ENCODE assay signal across 24 cellular contexts in genomic region chr9:137015976-137016375, GRCh38.
"Had no signal": no experiment of that assay in that cellular context is flagged by ENCODE, and none has a peak within 500 bp of the region (broad histone marks: within the 10 kb centered on the region; RNA-seq: fewer than 3 reads in every experiment).

No MANE protein-coding gene starts in this region.

- H3K9me3 ChIP-seq: stomach, suprapubic skin, testis, thoracic aorta, thyroid gland, tibial artery, tibial nerve, transverse colon, upper lobe of left lung, upper lobe of right lung, uterus, vagina had no signal

- H3K4me1 ChIP-seq: stomach, suprapubic skin, testis, thyroid gland, tibial artery, transverse colon, upper lobe of left lung, upper lobe of right lung, uterus, vagina had no signal

- H3K36me3 ChIP-seq: transverse colon, uterus had no signal

- H3K4me3 ChIP-seq: stomach, suprapubic skin, testis, thoracic aorta, thyroid gland, tibial artery, tibial nerve, transverse colon, upper lobe of left lung, upper lobe of right lung, uterus, vagina had no signal

- DNase-seq: stimulated activated CD4-positive, alpha-beta T cell treated with anti-CD3 and anti-CD28 coated beads, Interleukin-2, amount 100 ng/mL, for 48 hours; stimulated activated CD4-positive, alpha-beta T cell treated with anti-CD3 and anti-CD28 coated beads, Interleukin-4, amount 100 ng/mL, for 1 hour; stimulated activated CD4-positive, alpha-beta T cell treated with anti-CD3 and anti-CD28 coated beads, Interleukin-4, amount 100 ng/mL, for 24 hours; stimulated activated CD4-positive, alpha-beta T cell treated with anti-CD3 and anti-CD28 coated beads, Interleukin-4, amount 100 ng/mL, for 4 hours; stimulated activated CD8-positive, alpha-beta memory T cell treated with anti-CD3 and anti-CD28 coated beads, Interleukin-4, amount 100 ng/mL, for 48 hours; stimulated activated naive B cell treated with anti-CD40 and anti-IgM and Interleukin-4, amounts not matched to agents 10 μg/mL and 1 μg/mL and 100 μg/mL, for 72 hours; stimulated activated naive CD4-positive, alpha-beta T cell; stimulated activated naive CD4-positive, alpha-beta T cell treated with Interleukin-2 at 50 U/mL for 16 hours; stimulated activated naive CD8-positive, alpha-beta T cell treated with anti-CD3 and anti-CD28 coated beads, Interleukin-15, amount 100 ng/mL, for 72 hours; stimulated activated naive CD8-positive, alpha-beta T cell treated with anti-CD3 and anti-CD28 coated beads, Interleukin-15, Interleukin-2, amounts not matched to agents 100 U/mL and 50 U/mL, for 24 hours; stomach; substantia nigra; testis; thyroid gland; tibial artery; transverse colon; trophoblast cell; upper lobe of right lung; uterus had no signal

- H3K27ac ChIP-seq: stomach, suprapubic skin, testis, thoracic aorta, thyroid gland, tibial artery, tibial nerve, transverse colon, upper lobe of left lung, upper lobe of right lung, uterus, vagina had no signal
